14 cellular contexts compared by ENCODE assay signal in the genomic region with DNA sequence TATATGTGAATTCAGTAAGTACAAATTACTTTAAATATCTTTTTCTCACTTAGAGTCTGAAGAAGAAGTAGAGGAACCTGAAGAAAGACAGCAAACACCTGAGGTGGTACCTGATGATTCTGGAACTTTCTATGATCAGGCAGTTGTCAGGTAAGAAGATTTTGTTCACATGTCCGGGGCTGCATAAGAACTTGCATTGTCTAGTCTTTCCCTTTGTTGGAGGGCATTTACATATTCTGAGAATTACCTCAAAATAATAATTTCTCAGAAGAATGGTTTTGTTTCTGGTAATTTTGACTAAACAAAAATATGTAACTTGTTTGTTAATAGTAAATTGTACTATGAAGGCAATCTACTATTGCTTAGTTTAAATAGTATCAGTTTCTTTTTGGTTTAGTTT. TPM values are rescaled to one million over a fixed set of nuclear protein-coding genes. Genes with fewer than 3 reads are reported as not detected.
DNase-seq lines count a peak whose midpoint lies in the region; ATAC-seq and TF ChIP-seq lines count a peak whose summit lies in the region.
"Had no signal": no experiment of that assay in that cellular context is flagged by ENCODE, and none has a peak within 500 bp of the region (broad histone marks: within the 10 kb centered on the region; RNA-seq: fewer than 3 reads in every experiment).

No MANE protein-coding gene starts in this region.

- no peak for TF ChIP-seq CTCF in HFFc6 (IDR thresholded peaks at IDR 0.05)

- H3K36me3 Mint-ChIP-seq in activated naive CD4-positive, alpha-beta T cell treated with anti-CD3 and anti-CD28 coated beads, Interleukin-2, amount 10 ng/mL, durations not matched to agents 7 days and 5 days: peaks cover 70% of the 10 kb centered on the region
- H3K36me3 Mint-ChIP-seq in HFFc6 (ENCODE audit: low read depth): peaks cover 56% of the 10 kb centered on the region
- peaks cover 100% of the 10 kb centered on the region for H3K36me3 Mint-ChIP-seq in activated T-helper 17 cell treated with anti-CD3 and anti-CD28 coated beads, Interleukin-2, amount 50 U/mL, for 72 hours (ENCODE audit: low read depth)

- no peaks in the 10 kb centered on the region for H3K9me3 Mint-ChIP-seq in activated naive CD4-positive, alpha-beta T cell treated with anti-CD3 and anti-CD28 coated beads, Interleukin-2, amount 10 ng/mL, durations not matched to agents 7 days and 5 days
- H3K9me3 Mint-ChIP-seq in HFFc6: no peaks in the 10 kb centered on the region
- no peaks in the 10 kb centered on the region for H3K9me3 Mint-ChIP-seq in activated T-helper 17 cell treated with anti-CD3 and anti-CD28 coated beads, Interleukin-2, amount 50 U/mL, for 72 hours
- H3K9me3 Mint-ChIP-seq in stimulated activated naive CD8-positive, alpha-beta T cell treated with anti-CD3 and anti-CD28 coated beads, Interleukin-15, amount 100 ng/mL, for 72 hours: no peaks in the 10 kb centered on the region
- H3K9me3 Mint-ChIP-seq: CD4-positive, alpha-beta T cell had no signal

- CTCF ChIA-PET in activated naive CD4-positive, alpha-beta T cell treated with anti-CD3 and anti-CD28 coated beads, Interleukin-2, amount 10 ng/mL, durations not matched to agents 7 days and 5 days (lab: Charles Lee): no interaction called here

- H3K27me3 Mint-ChIP-seq in activated naive CD4-positive, alpha-beta T cell treated with anti-CD3 and anti-CD28 coated beads, Interleukin-2, amount 10 ng/mL, durations not matched to agents 7 days and 5 days: no peaks in the 10 kb centered on the region
- H3K27me3 Mint-ChIP-seq in HFFc6 (ENCODE audit: insufficient read depth): no peaks in the 10 kb centered on the region; the same call in 1 of the 2 replicates
- H3K27me3 Mint-ChIP-seq in activated T-helper 17 cell treated with anti-CD3 and anti-CD28 coated beads, Interleukin-2, amount 50 U/mL, for 72 hours: no peaks in the 10 kb centered on the region
- no peaks in the 10 kb centered on the region for H3K27me3 Mint-ChIP-seq in stimulated activated naive CD8-positive, alpha-beta T cell treated with anti-CD3 and anti-CD28 coated beads, Interleukin-15, amount 100 ng/mL, for 72 hours
- H3K27me3 Mint-ChIP-seq: CD4-positive, alpha-beta T cell had no signal

- peak overlapping the region; percentile 69 for H3K27ac Mint-ChIP-seq in activated naive CD4-positive, alpha-beta T cell treated with anti-CD3 and anti-CD28 coated beads, Interleukin-2, amount 10 ng/mL, durations not matched to agents 7 days and 5 days
- H3K27ac Mint-ChIP-seq in HFFc6: peak overlapping the region; percentile 19; the same call in 1 of the 2 replicates
- H3K27ac Mint-ChIP-seq in activated T-helper 17 cell treated with anti-CD3 and anti-CD28 coated beads, Interleukin-2, amount 50 U/mL, for 72 hours: peak overlapping the region; percentile 31
- peak overlapping the region in 1 of 2 donors; percentile 34 for H3K27ac Mint-ChIP-seq in stimulated activated naive CD8-positive, alpha-beta T cell treated with anti-CD3 and anti-CD28 coated beads, Interleukin-15, amount 100 ng/mL, for 72 hours

- DNase-seq in activated naive CD4-positive, alpha-beta T cell treated with anti-CD3 and anti-CD28 coated beads, Interleukin-2, amount 10 ng/mL, durations not matched to agents 7 days and 5 days: no peak
- DNase-seq in activated naive CD4-positive, alpha-beta T cell treated with anti-CD3 and anti-CD28 coated beads, Interleukin-2, amount 50 U/mL, for 16 hours: no peak
- no peak for DNase-seq in HFFc6
- no peak for DNase-seq in stimulated activated naive CD8-positive, alpha-beta T cell treated with anti-CD3 and anti-CD28 coated beads, Interleukin-15, amount 100 ng/mL, for 72 hours
- DNase-seq: ACHN; BE2C; C1 segment of cervical spinal cord; Calu3; CD4-positive, alpha-beta T cell; DMS79 treated with DMSO at 0.1 percent for 48 hours; GF-D8; GM23248 had no signal

- no peak for ATAC-seq in activated T-helper 17 cell treated with anti-CD3 and anti-CD28 coated beads, Interleukin-2, amount 50 U/mL, for 72 hours (replicated peaks)
- no peak for ATAC-seq in stimulated activated naive CD8-positive, alpha-beta T cell treated with anti-CD3 and anti-CD28 coated beads, Interleukin-15, amount 100 ng/mL, for 72 hours
- no peak for ATAC-seq in HG03097 (IDR thresholded peaks at IDR 0.05; ENCODE audit: low FRiP score, unreplicated experiment)

- H3K4me3 Mint-ChIP-seq in activated naive CD4-positive, alpha-beta T cell treated with anti-CD3 and anti-CD28 coated beads, Interleukin-2, amount 10 ng/mL, durations not matched to agents 7 days and 5 days: no peak overlapping the region
- no peak overlapping the region for H3K4me3 Mint-ChIP-seq in HFFc6
- H3K4me3 Mint-ChIP-seq in activated T-helper 17 cell treated with anti-CD3 and anti-CD28 coated beads, Interleukin-2, amount 50 U/mL, for 72 hours: no peak overlapping the region
- H3K4me3 Mint-ChIP-seq in stimulated activated naive CD8-positive, alpha-beta T cell treated with anti-CD3 and anti-CD28 coated beads, Interleukin-15, amount 100 ng/mL, for 72 hours: no peak overlapping the region
- H3K4me3 Mint-ChIP-seq: CD4-positive, alpha-beta T cell had no signal

- peaks cover 13% of the 10 kb centered on the region for H3K4me1 Mint-ChIP-seq in activated naive CD4-positive, alpha-beta T cell treated with anti-CD3 and anti-CD28 coated beads, Interleukin-2, amount 10 ng/mL, durations not matched to agents 7 days and 5 days
- peaks cover 33% of the 10 kb centered on the region for H3K4me1 Mint-ChIP-seq in HFFc6 (ENCODE audit: low read depth)
- H3K4me1 Mint-ChIP-seq in activated T-helper 17 cell treated with anti-CD3 and anti-CD28 coated beads, Interleukin-2, amount 50 U/mL, for 72 hours: peaks cover 19% of the 10 kb centered on the region
- H3K4me1 Mint-ChIP-seq in stimulated activated naive CD8-positive, alpha-beta T cell treated with anti-CD3 and anti-CD28 coated beads, Interleukin-15, amount 100 ng/mL, for 72 hours: peaks cover 40% of the 10 kb centered on the region

RNA-seq across cellular contexts. Expression of a gene that starts 23.7 kb away (rescaled TPM):
- 100 to 1,000 TPM; 242 to 284 (median 245) TPM for total RNA-seq in HFFc6 (2021; fragmentation: NEBNext Ultra II Directional; extraction: Animal tissue kit (Norgen Biotek cat#: 25700))
- 100 to 1,000 TPM; 149 to 251 TPM for total RNA-seq in activated T-helper 17 cell treated with anti-CD3 and anti-CD28 coated beads, Interleukin-2, amount 50 U/mL, for 72 hours

RNA-seq across cellular contexts. Expression of a gene that starts 37.0 kb away (rescaled TPM):
- 100 to 1,000 TPM; 148 to 185 (median 155) TPM for total RNA-seq in HFFc6 (2021; fragmentation: NEBNext Ultra II Directional; extraction: Animal tissue kit (Norgen Biotek cat#: 25700))
- 10 to 100 TPM; 41.8 to 87.8 TPM for total RNA-seq in activated T-helper 17 cell treated with anti-CD3 and anti-CD28 coated beads, Interleukin-2, amount 50 U/mL, for 72 hours
